Comparison of ENCODE assay signal across 15 cellular contexts in genomic region chr6:3912366-3913076, GRCh38.
DNase-seq lines count a peak whose midpoint lies in the region; TF ChIP-seq lines count a peak whose summit lies in the region.
"Had no signal": no experiment of that assay in that cellular context is flagged by ENCODE, and none has a peak within 500 bp of the region (broad histone marks: within the 10 kb centered on the region; RNA-seq: fewer than 3 reads in every experiment).

No MANE protein-coding gene starts in this region.

- DNase-seq in LHCN-M2 (ENCODE audit: low read depth) (peak; percentile 44), dermis microvascular lymphatic vessel endothelial cell (ENCODE audit: low read depth in 2 of 2) (peak; percentile 40 to 65), lung microvascular endothelial cell (ENCODE audit: low read depth in 2 of 2) (peak; percentile 64 to 76), tibial nerve (ENCODE audit: low spot score in 2 of 2) (no peak), NCI-H1048 (lab: John Stamatoyannopoulos, UW) (no peak), trophoblast cell (no peak), H7 (no peak), G401 (ENCODE audit: low spot score) (no peak)
- DNase-seq: activated B cell treated with CpG ODN at 0.5 μM for 24 hours; activated effector memory CD4-positive, alpha-beta T cell treated with anti-CD3 and anti-CD28 coated beads, Interleukin-2, amount 50 U/mL, for 16 hours; DMS79 treated with DMSO at 0.1 percent for 48 hours; effector CD8-positive, alpha-beta T cell; NCI-H146 had no signal

- TF ChIP-seq EP300 in tibial nerve (IDR thresholded peaks at IDR 0.05) = no peak

- no peaks in the 10 kb centered on the region for H3K27me3 ChIP-seq in tibial nerve
- no peaks in the 10 kb centered on the region for H3K27me3 ChIP-seq in trophoblast cell (ENCODE audit: insufficient read depth, low read length)
- no peaks in the 10 kb centered on the region; the same call in 1 of the 2 replicates for H3K27me3 ChIP-seq in H7 (ENCODE audit: control insufficient read depth, insufficient read depth, low read length)

- no peak overlapping the region for H4K8ac ChIP-seq in trophoblast cell (ENCODE audit: low read depth, low read length)

- TF ChIP-seq CTCF in tibial nerve (IDR thresholded peaks at IDR 0.05) = no peak

- H2BK120ac ChIP-seq in trophoblast cell (ENCODE audit: insufficient read depth, low read length, poor library complexity) = no peak overlapping the region

- H3K4me1 ChIP-seq in tibial nerve (peaks cover 0 to 36% (median 33%) of the 10 kb centered on the region in 4 donors), trophoblast cell (ENCODE audit: control insufficient read depth in 1 of 2, insufficient read depth in 2 of 2, low read length in 2 of 2) (peaks cover 2% of the 10 kb centered on the region in 2 experiments)
- H3K4me1 ChIP-seq: parathyroid adenoma had no signal

- no peak overlapping the region for H3K18ac ChIP-seq in trophoblast cell (ENCODE audit: low read length)

- H2BK5ac ChIP-seq in trophoblast cell (ENCODE audit: low read depth, low read length, poor library complexity) = no peak overlapping the region

- H3K4ac ChIP-seq in trophoblast cell (ENCODE audit: low read depth, low read length) = no peak overlapping the region

- H3K79me1 ChIP-seq in trophoblast cell (ENCODE audit: low read length) = no peaks in the 10 kb centered on the region

- no peak overlapping the region for H4K91ac ChIP-seq in trophoblast cell (ENCODE audit: low read depth, low read length)

- H3K4me2 ChIP-seq in trophoblast cell (ENCODE audit: low read length) = no peak overlapping the region

- no peak for TF ChIP-seq POLR2A in tibial nerve (IDR thresholded peaks at IDR 0.05)

- no peak overlapping the region for H2AK5ac ChIP-seq in trophoblast cell (ENCODE audit: low read length)

- no peak overlapping the region for H4K12ac ChIP-seq in trophoblast cell (ENCODE audit: low read depth, low read length)

- in situ Hi-C loops in G401 (cut with HindIII; ENCODE audit: low sequenced_read_pairs) = no loop called here

- H3K79me2 ChIP-seq in trophoblast cell (ENCODE audit: control insufficient read depth, insufficient read depth, low read length, poor library complexity) = no peaks in the 10 kb centered on the region
- H3K79me2 ChIP-seq: parathyroid adenoma had no signal

- H3K23ac ChIP-seq in trophoblast cell (ENCODE audit: low read length) = no peak overlapping the region

- H2AFZ ChIP-seq in trophoblast cell (ENCODE audit: insufficient read depth, low read length, poor library complexity) = no peak overlapping the region
- H2AFZ ChIP-seq: parathyroid adenoma had no signal

- H3K9ac ChIP-seq in trophoblast cell (ENCODE audit: low read length) = no peak overlapping the region
- H3K9ac ChIP-seq: parathyroid adenoma had no signal

- H3K9me3 ChIP-seq in tibial nerve (no peaks in the 10 kb centered on the region), trophoblast cell (ENCODE audit: insufficient read depth, low read depth, low read length) (peaks cover 4% of the 10 kb centered on the region)

- WGBS in tibial nerve, 2 donors = 67 to 70% methylated on average over 3 of the region's 3 CpGs
- WGBS in trophoblast cell (ENCODE audit: extremely low coverage, insufficient coverage, insufficient read length) = no CpG with 5 or more reads among the region's 3 CpGs

- no peak overlapping the region for H3K4me3 ChIP-seq in tibial nerve
- no peak overlapping the region for H3K4me3 ChIP-seq in trophoblast cell (ENCODE audit: low read depth, low read length)
- H3K4me3 ChIP-seq in H7 (ENCODE audit: insufficient read depth, low read depth, low read length) = no peak overlapping the region
- H3K4me3 ChIP-seq: HAP-1 had no signal

- no peak overlapping the region for H2BK12ac ChIP-seq in trophoblast cell (ENCODE audit: low read length)

- H3K14ac ChIP-seq in trophoblast cell (ENCODE audit: low read length) = no peak overlapping the region

- no peaks in the 10 kb centered on the region for H3K36me3 ChIP-seq in tibial nerve
- H3K36me3 ChIP-seq in trophoblast cell (ENCODE audit: control insufficient read depth in 1 of 2, insufficient read depth in 2 of 2, low read length in 2 of 2) = no peaks in the 10 kb centered on the region
- H3K36me3 ChIP-seq in H7 (replicated peaks; ENCODE audit: control insufficient read depth, insufficient read depth, low read length) = no peaks in the 10 kb centered on the region
- H3K36me3 ChIP-seq: HAP-1 had no signal

- H3K27ac ChIP-seq in tibial nerve = peak overlapping the region; percentile 4 to 90 (median 73)
- H3K27ac ChIP-seq in trophoblast cell (ENCODE audit: low read depth, low read length) = no peak overlapping the region

Comparison
In these comparisons a context has a peak if more than half of its experiments do, and no peak if none do; other contexts are left out.
1. DNase-seq: peak in LHCN-M2 (single experiment), dermis microvascular lymphatic vessel endothelial cell (2 of 2) and lung microvascular endothelial cell (2 of 2); none in tibial nerve (0 of 2), NCI-H1048 (single experiment), trophoblast cell (0 of 2), H7 (single experiment) and G401 (single experiment).